Comparison of ENCODE assay signal across 10 cellular contexts in genomic region chr5:38871790-38872551, GRCh38. TPM values are rescaled to one million over a fixed set of nuclear protein-coding genes. Genes with fewer than 3 reads are reported as not detected.
DNase-seq lines count a peak whose midpoint lies in the region; ATAC-seq, FAIRE-seq and TF ChIP-seq lines count a peak whose summit lies in the region.
"Had no signal": no experiment of that assay in that cellular context is flagged by ENCODE, and none has a peak within 500 bp of the region (broad histone marks: within the 10 kb centered on the region; RNA-seq: fewer than 3 reads in every experiment).

No MANE protein-coding gene starts in this region.

- H3K9me3 ChIP-seq in astrocyte (ENCODE audit: insufficient read depth, low read depth, low read length) (no peaks in the 10 kb centered on the region), hepatocyte (ENCODE audit: low read depth) (no peaks in the 10 kb centered on the region), tibial artery (no peaks in the 10 kb centered on the region)

- H2AFZ ChIP-seq in astrocyte (ENCODE audit: low read depth, low read length) = no peak overlapping the region
- no peak overlapping the region for H2AFZ ChIP-seq in hepatocyte

- DNase-seq in HPDE6-E6E7 (ENCODE audit: extremely low spot score) (peak; percentile 89), astrocyte (ENCODE audit: low read depth) (peak; percentile 99), hepatocyte (ENCODE audit: low spot score) (peak; percentile 72), tibial artery (no peak), T-helper 2 cell (no peak), hypothalamus (lab: John Stamatoyannopoulos, UW) (no peak)
- DNase-seq in effector memory CD8-positive, alpha-beta T cell = no peak
- DNase-seq: natural killer cell, NCI-H446 had no signal

- no peaks in the 10 kb centered on the region for H3K27me3 Mint-ChIP-seq in astrocyte (ENCODE audit: low read depth, unreplicated experiment)
- peaks cover 66 to 81% of the 10 kb centered on the region in 2 donors for H3K27me3 Mint-ChIP-seq in effector memory CD8-positive, alpha-beta T cell

- H3K4me2 ChIP-seq in astrocyte (ENCODE audit: low read length) = peak overlapping the region; percentile 68
- H3K4me2 ChIP-seq in hepatocyte = no peak overlapping the region

- H3K4me1 Mint-ChIP-seq in astrocyte (ENCODE audit: low read depth, unreplicated experiment) = peaks cover 33% of the 10 kb centered on the region
- no peaks in the 10 kb centered on the region for H3K4me1 Mint-ChIP-seq in effector memory CD8-positive, alpha-beta T cell (ENCODE audit: low read depth in 2 of 2)
- H3K4me1 Mint-ChIP-seq: natural killer cell had no signal

- H3K4me3 Mint-ChIP-seq in astrocyte (ENCODE audit: unreplicated experiment) = no peak overlapping the region
- H3K4me3 Mint-ChIP-seq in effector memory CD8-positive, alpha-beta T cell = no peak overlapping the region
- H3K4me3 Mint-ChIP-seq: natural killer cell, WTC11 had no signal

- H3K4me3 ChIP-seq in astrocyte (ENCODE audit: insufficient read depth, low read depth, low read length) (no peak overlapping the region), hepatocyte (no peak overlapping the region), tibial artery (no peak overlapping the region)

- peaks cover 5% of the 10 kb centered on the region for H3K36me3 Mint-ChIP-seq in astrocyte (ENCODE audit: low read depth, unreplicated experiment)
- H3K36me3 Mint-ChIP-seq in effector memory CD8-positive, alpha-beta T cell (ENCODE audit: insufficient read depth) = no peaks in the 10 kb centered on the region
- H3K36me3 Mint-ChIP-seq: natural killer cell had no signal

- peak overlapping the region; percentile 65 for H3K9ac ChIP-seq in astrocyte (ENCODE audit: low read length)

- H3K27me3 ChIP-seq in astrocyte (ENCODE audit: insufficient read depth, low read length) (no peaks in the 10 kb centered on the region), hepatocyte (no peaks in the 10 kb centered on the region), tibial artery (no peaks in the 10 kb centered on the region)

- intact Hi-C loops in tibial artery (cut with DNase I; ENCODE audit: low total_unique reads) = no loop called here

- H3K27ac Mint-ChIP-seq in astrocyte (ENCODE audit: unreplicated experiment) = peak overlapping the region; percentile 98
- H3K27ac Mint-ChIP-seq in effector memory CD8-positive, alpha-beta T cell = no peak overlapping the region
- H3K27ac Mint-ChIP-seq: natural killer cell had no signal

- H3K27ac ChIP-seq in astrocyte (ENCODE audit: low read depth, low read length) (peak overlapping the region; percentile 96), hepatocyte (peak overlapping the region; percentile 61), tibial artery (peak overlapping the region; percentile 41 to 47)

- H4K20me1 ChIP-seq in astrocyte (ENCODE audit: insufficient read depth, low read length) (peaks cover 1% of the 10 kb centered on the region), hepatocyte (ENCODE audit: insufficient read depth, poor library complexity, severe bottlenecking) (no peaks in the 10 kb centered on the region)

- TF ChIP-seq CTCF in astrocyte (IDR thresholded peaks at IDR 0.05; ENCODE audit: insufficient read depth, low read depth, low read length) (no peak), hepatocyte (IDR thresholded peaks at IDR 0.05; ENCODE audit: poor library complexity) (no peak), tibial artery (IDR thresholded peaks at IDR 0.05) (no peak)

- no peak for ATAC-seq in effector memory CD8-positive, alpha-beta T cell (replicated peaks)
- ATAC-seq: natural killer cell had no signal

- no peaks in the 10 kb centered on the region for H3K9me3 Mint-ChIP-seq in astrocyte (ENCODE audit: unreplicated experiment)
- peaks cover 0 to 2% of the 10 kb centered on the region in 2 donors for H3K9me3 Mint-ChIP-seq in effector memory CD8-positive, alpha-beta T cell
- H3K9me3 Mint-ChIP-seq: natural killer cell had no signal

- H3K4me1 ChIP-seq in astrocyte (ENCODE audit: insufficient read depth, low read length) = peaks cover 34% of the 10 kb centered on the region
- H3K4me1 ChIP-seq in hepatocyte (ENCODE audit: insufficient read depth) = no peaks in the 10 kb centered on the region
- H3K4me1 ChIP-seq in tibial artery = peaks cover 0 to 25% (median 22%) of the 10 kb centered on the region in 4 donors

- 60% methylated on average over 5 of the region's 5 CpGs for WGBS in hepatocyte (ENCODE audit: low lambda C conversion rate, missing lambda C conversion rate)

- no peaks in the 10 kb centered on the region for H3K9me2 ChIP-seq in hepatocyte (replicated peaks; ENCODE audit: insufficient read depth)

- peak; percentile 96 for FAIRE-seq in astrocyte (lab: Jason Lieb, UNC)

- H3K36me3 ChIP-seq in astrocyte (ENCODE audit: insufficient read depth, low read length) (peaks cover 24% of the 10 kb centered on the region), hepatocyte (replicated peaks; ENCODE audit: insufficient read depth, low read depth) (peaks cover under 1% of the 10 kb centered on the region), tibial artery (peaks cover 12 to 32% (median 26%) of the 10 kb centered on the region in 3 donors)

- H3K79me2 ChIP-seq in astrocyte (ENCODE audit: insufficient read depth, low read length) (peaks cover 44% of the 10 kb centered on the region), hepatocyte (peaks cover 3% of the 10 kb centered on the region)

RNA-seq across cellular contexts. Expression of gene OSMR, which starts 26.2 kb away (rescaled TPM):
- total RNA-seq in astrocyte = 38.6 and 39.2 TPM in 2 replicates
- 17.6 and 19.4 TPM in 2 replicates for total RNA-seq in hepatocyte
- 13.2 and 15.1 TPM in 2 replicates for polyA plus RNA-seq in hepatocyte
- total RNA-seq: natural killer cell had no signal

Comparison
In these comparisons a context has a peak if more than half of its experiments do, and no peak if none do; other contexts are left out.
1. DNase-seq: peak in HPDE6-E6E7 (single experiment), astrocyte (single experiment) and hepatocyte (single experiment); none in tibial artery (0 of 2), T-helper 2 cell (0 of 5), effector memory CD8-positive, alpha-beta T cell (0 of 3) and hypothalamus (0 of 51).
2. H3K27ac ChIP-seq: peak in every context shown above with its lines; median percentile 96 in astrocyte; 61 in hepatocyte; 44 in tibial artery.